In the genomic region with DNA sequence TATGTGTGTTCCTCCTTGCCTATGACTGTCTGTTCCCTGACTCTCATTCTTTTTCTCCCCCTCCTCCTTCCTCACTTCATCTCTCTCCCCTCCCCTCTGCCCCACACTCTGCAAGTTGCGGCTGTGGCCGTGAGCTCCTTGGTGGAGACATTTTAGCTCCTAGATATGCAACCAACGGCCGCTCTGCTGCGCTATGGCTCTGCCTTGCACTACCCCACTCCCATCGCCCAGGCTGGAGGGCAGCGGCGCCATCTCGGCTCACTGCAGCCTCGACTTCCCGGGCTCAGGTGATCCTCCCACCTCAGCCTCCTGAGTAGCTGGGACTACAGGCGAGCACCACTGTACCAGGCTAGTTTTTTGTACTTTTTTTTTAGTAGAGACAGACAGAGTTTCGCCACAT, we compare ENCODE assay signal across 8 cellular contexts. TPM values are rescaled to one million over a fixed set of nuclear protein-coding genes. Genes with fewer than 3 reads are reported as not detected.
"Had no signal": no experiment of that assay in that cellular context is flagged by ENCODE, and none has a peak within 500 bp of the region (broad histone marks: within the 10 kb centered on the region; RNA-seq: fewer than 3 reads in every experiment).

No MANE protein-coding gene starts in this region.

- FAIRE-seq: H1, H54, HTR-8/SVneo had no signal

- H3K4me2 ChIP-seq: GM23338 had no signal

- DNase-seq: H9, HCEC 1CT, HFFc6 had no signal

- H2AFZ ChIP-seq: GM23338 had no signal

- H3K4me3 ChIP-seq: GM23338 had no signal

- ATAC-seq: GM23338 had no signal

RNA-seq across cellular contexts. Expression of gene REG4, which starts 5.5 kb away (rescaled TPM):
- total RNA-seq: GM23338, H1, H9, HFFc6 had no signal
- polyA plus RNA-seq: GM23338, H1, IgD-negative memory B cell had no signal

RNA-seq across cellular contexts. Expression of gene HMGCS2, which starts 37.0 kb away (rescaled TPM):
- total RNA-seq: GM23338, H1, H9, HFFc6 had no signal
- polyA plus RNA-seq: GM23338, H1, IgD-negative memory B cell had no signal
